ENCODE assay signal across 14 cellular contexts in genomic region chr4:40570348-40571077, GRCh38. TPM values are rescaled to one million over a fixed set of nuclear protein-coding genes. Genes with fewer than 3 reads are reported as not detected.
DNase-seq lines count a peak whose midpoint lies in the region; ATAC-seq, FAIRE-seq and TF ChIP-seq lines count a peak whose summit lies in the region.
"Had no signal": no experiment of that assay in that cellular context is flagged by ENCODE, and none has a peak within 500 bp of the region (broad histone marks: within the 10 kb centered on the region; RNA-seq: fewer than 3 reads in every experiment).

No MANE protein-coding gene starts in this region.

- intact Hi-C loops in naive thymus-derived CD4-positive, alpha-beta T cell (cut with micrococcal nuclease): no loop called here
- intact Hi-C loops in vagina (cut with DNase I): no loop called here

- peaks cover 0 to 1% (median 0%) of the 10 kb centered on the region in 11 donors for H3K9me3 Mint-ChIP-seq in naive thymus-derived CD4-positive, alpha-beta T cell
- H3K9me3 Mint-ChIP-seq: CD8-positive, alpha-beta memory T cell had no signal

- no peaks in the 10 kb centered on the region for H3K36me3 Mint-ChIP-seq in naive thymus-derived CD4-positive, alpha-beta T cell
- H3K36me3 Mint-ChIP-seq: CD8-positive, alpha-beta memory T cell had no signal

- TF ChIP-seq POLR2A in GM12891 (IDR thresholded peaks at IDR 0.05; ENCODE audit: low read depth, low read length) (no peak), vagina (IDR thresholded peaks at IDR 0.05) (no peak)

- peaks cover 0 to 6% (median 4%) of the 10 kb centered on the region in 5 donors for H3K27me3 Mint-ChIP-seq in naive thymus-derived CD4-positive, alpha-beta T cell

- in situ Hi-C loops in astrocyte of the spinal cord (cut with HindIII; ENCODE audit: low sequenced_read_pairs): no loop called here

- POLR2A ChIA-PET in naive thymus-derived CD4-positive, alpha-beta T cell (lab: Charles Lee): no interaction called here

- H3K4me1 Mint-ChIP-seq in naive thymus-derived CD4-positive, alpha-beta T cell: peaks cover 2 to 11% (median 6%) of the 10 kb centered on the region in 7 donors
- H3K4me1 Mint-ChIP-seq: CD8-positive, alpha-beta memory T cell had no signal

- CTCF ChIA-PET in naive thymus-derived CD4-positive, alpha-beta T cell (lab: Charles Lee): no interaction called here

- H3K27me3 ChIP-seq in MG63 (no peaks in the 10 kb centered on the region), neutrophil (no peaks in the 10 kb centered on the region), vagina (no peaks in the 10 kb centered on the region)
- H3K27me3 ChIP-seq in naive thymus-derived CD4-positive, alpha-beta T cell (ENCODE audit: control insufficient read depth in 2 of 2, insufficient read depth in 2 of 2, low read length in 2 of 2): no peaks in the 10 kb centered on the region

- no peak for DNase-seq in GM12891 (ENCODE audit: insufficient read length, low spot score)
- peak; percentile 52 for DNase-seq in MG63
- DNase-seq in astrocyte of the spinal cord (ENCODE audit: low read depth, low spot score): peak; percentile 33
- no peak for DNase-seq in 8988T
- no peak for DNase-seq in naive thymus-derived CD4-positive, alpha-beta T cell
- DNase-seq in vagina (ENCODE audit: extremely low spot score in 2 of 2): no peak
- no peak for DNase-seq in activated CD4-positive, CD25-positive, alpha-beta regulatory T cell (lab: John Stamatoyannopoulos, UW)
- DNase-seq: CD8-positive, alpha-beta memory T cell; GOT3; H9 had no signal

- peak; percentile 45 for FAIRE-seq in GM12891 (lab: Jason Lieb, UNC)
- FAIRE-seq: GM12892, HepG2, HTR-8/SVneo had no signal

- ATAC-seq in naive thymus-derived CD4-positive, alpha-beta T cell: no peak
- ATAC-seq: HepG2 had no signal

- H3K27ac ChIP-seq in neutrophil: peak overlapping the region; percentile 95
- H3K27ac ChIP-seq in naive thymus-derived CD4-positive, alpha-beta T cell (ENCODE audit: low read depth, low read length): no peak overlapping the region
- H3K27ac ChIP-seq in vagina: no peak overlapping the region

- no peak overlapping the region for H3K4me3 ChIP-seq in MG63
- no peak overlapping the region for H3K4me3 ChIP-seq in astrocyte of the spinal cord (ENCODE audit: low read depth, low read length)
- H3K4me3 ChIP-seq in neutrophil (ENCODE audit: low read depth in 1 of 2, low read length in 1 of 2): no peak overlapping the region
- H3K4me3 ChIP-seq in naive thymus-derived CD4-positive, alpha-beta T cell (ENCODE audit: low read length): no peak overlapping the region
- H3K4me3 ChIP-seq in vagina: no peak overlapping the region

- H3K9me3 ChIP-seq in MG63 (no peaks in the 10 kb centered on the region), neutrophil (no peaks in the 10 kb centered on the region), vagina (no peaks in the 10 kb centered on the region)
- no peaks in the 10 kb centered on the region for H3K9me3 ChIP-seq in naive thymus-derived CD4-positive, alpha-beta T cell (ENCODE audit: control insufficient read depth in 2 of 3, low read length in 3 of 3)

- H3K27ac Mint-ChIP-seq in naive thymus-derived CD4-positive, alpha-beta T cell: no peak overlapping the region
- H3K27ac Mint-ChIP-seq: CD8-positive, alpha-beta memory T cell; H9 had no signal

- H3K36me3 ChIP-seq in MG63 (no peaks in the 10 kb centered on the region), neutrophil (no peaks in the 10 kb centered on the region), vagina (no peaks in the 10 kb centered on the region)
- no peaks in the 10 kb centered on the region for H3K36me3 ChIP-seq in naive thymus-derived CD4-positive, alpha-beta T cell (ENCODE audit: control insufficient read depth in 2 of 3, insufficient read depth in 3 of 3, low read length in 3 of 3)

- H3K4me1 ChIP-seq in neutrophil (ENCODE audit: control insufficient read depth in 1 of 2, insufficient read depth in 1 of 2, low read depth in 1 of 2, low read length in 1 of 2): peaks cover 53 to 60% of the 10 kb centered on the region in 2 experiments
- no peaks in the 10 kb centered on the region for H3K4me1 ChIP-seq in naive thymus-derived CD4-positive, alpha-beta T cell (ENCODE audit: control insufficient read depth in 2 of 2, insufficient read depth in 2 of 2, low read length in 2 of 2)
- no peaks in the 10 kb centered on the region for H3K4me1 ChIP-seq in vagina

- H3K4me3 Mint-ChIP-seq in naive thymus-derived CD4-positive, alpha-beta T cell: no peak overlapping the region
- H3K4me3 Mint-ChIP-seq: CD8-positive, alpha-beta memory T cell; H9 had no signal

- TF ChIP-seq CTCF in astrocyte of the spinal cord (IDR thresholded peaks at IDR 0.05; ENCODE audit: low read depth, low read length): no peak
- no peak for TF ChIP-seq CTCF in neutrophil (IDR thresholded peaks at IDR 0.05)
- no peak for TF ChIP-seq CTCF in vagina (IDR thresholded peaks at IDR 0.05)

TF ChIP-seq in GM12891, 5 proteins besides CTCF, POLR2A, EP300 and RAD21:
- TF ChIP-seq TAF1 (IDR thresholded peaks at IDR 0.05; ENCODE audit: low read depth, low read length) (no peak), POLR2AphosphoS5 (IDR thresholded peaks at IDR 0.05; ENCODE audit: low read depth, low read length) (no peak), PAX5 (IDR thresholded peaks at IDR 0.05; ENCODE audit: insufficient read depth, low read length, severe bottlenecking) (no peak)

RNA-seq across cellular contexts. Expression of gene RBM47, which starts 59.2 kb away (rescaled TPM):
- 10.9 TPM for polyA plus RNA-seq in GM12891 (2012; ENCODE audit: low read depth, missing spikeins)
- total RNA-seq in MG63 (2014; rRNA removed; shearing (Covaris generic); ENCODE audit: low replicate concordance): 0.66 TPM in 1 of 2 replicates, not detected in the other
- total RNA-seq in naive thymus-derived CD4-positive, alpha-beta T cell: 10 to 100 TPM in 1 of 5 experiments, 1 to 10 TPM in 4; 1.8 to 47.2 (median 2.6) TPM
- polyA plus RNA-seq in naive thymus-derived CD4-positive, alpha-beta T cell: under 1 TPM; 0.17 to 0.91 TPM
- 61.1 TPM for total RNA-seq in vagina
- polyA plus RNA-seq: CD8-positive, alpha-beta memory T cell had no signal

Comparison
In these comparisons a context has a peak if more than half of its experiments do, and no peak if none do; other contexts are left out.
1. DNase-seq: peak in MG63 (single experiment) and astrocyte of the spinal cord (single experiment); none in GM12891 (single experiment), 8988T (single experiment), naive thymus-derived CD4-positive, alpha-beta T cell (0 of 9), vagina (0 of 2) and activated CD4-positive, CD25-positive, alpha-beta regulatory T cell (0 of 4).